ENCODE assay signal across 1 cellular context in genomic region chr4:172311682-172312081, GRCh38.
A peak's percentile ranks its signal among the peaks of the same experiment; 100 is the strongest.
TF ChIP-seq lines count a peak whose summit lies in the region.

No MANE protein-coding gene starts in this region.

TF ChIP-seq in HepG2, 621 proteins besides CTCF, POLR2A, EP300 and RAD21 (continued from another document):
- TF ChIP-seq ZBTB40 (IDR thresholded peaks at IDR 0.05), result no peak
- no peak for TF ChIP-seq ZBTB40 (CRISPR knock-in tag; IDR thresholded peaks at IDR 0.05)
- TF ChIP-seq ZNF878 (CRISPR knock-in tag; IDR thresholded peaks at IDR 0.05), result no peak
- peak; percentile 61 for TF ChIP-seq ATF7 (IDR thresholded peaks at IDR 0.05)
- TF ChIP-seq ATF7 (CRISPR knock-in tag; IDR thresholded peaks at IDR 0.05), result no peak
- TF ChIP-seq HOXD1 (CRISPR knock-in tag; IDR thresholded peaks at IDR 0.05), result no peak
- no peak for TF ChIP-seq ZNF747 (CRISPR knock-in tag; IDR thresholded peaks at IDR 0.05; ENCODE audit: borderline replicate concordance)
TF ChIP-seq in HepG2: peak in this region for 1.
